ENCODE assay signal across 8 cellular contexts in genomic region chr19:4455742-4456565, GRCh38. TPM values are rescaled to one million over a fixed set of nuclear protein-coding genes. Genes with fewer than 3 reads are reported as not detected.
DNase-seq lines count a peak whose midpoint lies in the region; ATAC-seq and TF ChIP-seq lines count a peak whose summit lies in the region.

No MANE protein-coding gene starts in this region.

- peak; percentile 45 to 62 for TF ChIP-seq POLR2A in gastrocnemius medialis (IDR thresholded peaks at IDR 0.05)

- no peaks in the 10 kb centered on the region for H3K9me3 Mint-ChIP-seq in activated naive CD8-positive, alpha-beta T cell (ENCODE audit: low read depth)

- in situ Hi-C loops in gastrocnemius medialis (cut with MboI; ENCODE audit: low sequenced_read_pairs in 4 of 4), result no loop called here
- in situ Hi-C loops in GM13976 (cut with MboI; ENCODE audit: low sequenced_read_pairs, unreplicated experiment), result no loop called here

- H3K27me3 Mint-ChIP-seq in activated naive CD8-positive, alpha-beta T cell, result no peaks in the 10 kb centered on the region

- H3K4me1 Mint-ChIP-seq in activated naive CD8-positive, alpha-beta T cell (ENCODE audit: low read depth), result peaks cover 18% of the 10 kb centered on the region

- H3K27me3 ChIP-seq in MG63 (no peaks in the 10 kb centered on the region), left ventricle myocardium inferior (ENCODE audit: low read depth) (no peaks in the 10 kb centered on the region), gastrocnemius medialis (no peaks in the 10 kb centered on the region)

- peaks cover 43% of the 10 kb centered on the region for H3K4me1 ChIP-seq in left ventricle myocardium inferior
- H3K4me1 ChIP-seq in gastrocnemius medialis, result peaks cover 24 to 29% of the 10 kb centered on the region in 2 donors

- H3K4me3 Mint-ChIP-seq in activated naive CD8-positive, alpha-beta T cell, result peak overlapping the region; percentile 87

- H3K9me3 ChIP-seq in MG63 (no peaks in the 10 kb centered on the region), left ventricle myocardium inferior (replicated peaks) (no peaks in the 10 kb centered on the region), gastrocnemius medialis (no peaks in the 10 kb centered on the region)

- H3K4me3 ChIP-seq in MG63 (peak overlapping the region; percentile 55), left ventricle myocardium inferior (peak overlapping the region; percentile 80), gastrocnemius medialis (peak overlapping the region; percentile 56 to 90 (median 68))

- intact Hi-C loops in left ventricle myocardium inferior (cut with micrococcal nuclease), result no loop called here
- intact Hi-C loops in gastrocnemius medialis (cut with DNase I; ENCODE audit: low total_unique reads), result loop anchor here (2.0 to 10.0 kb wide), 4 partner anchors 53 to 209 kb away; partner anchors contain the start of genes CHAF1A, MPND, PLIN5 and YJU2

- peak overlapping the region; percentile 62 for H3K27ac Mint-ChIP-seq in activated naive CD8-positive, alpha-beta T cell

- H3K27ac ChIP-seq in left ventricle myocardium inferior (replicated peaks) (peak overlapping the region; percentile 93), gastrocnemius medialis (peak overlapping the region; percentile 90 to 99 (median 95))

- H3K36me3 ChIP-seq in MG63, result no peaks in the 10 kb centered on the region
- H3K36me3 ChIP-seq in left ventricle myocardium inferior, result peaks cover 34% of the 10 kb centered on the region
- peaks cover 0 to 31% of the 10 kb centered on the region in 2 donors for H3K36me3 ChIP-seq in gastrocnemius medialis

- DNase-seq in DMS 273 (lab: John Stamatoyannopoulos, UW; ENCODE audit: unreplicated experiment) (peak; percentile 95), MG63 (peak; percentile 27), left ventricle myocardium inferior (peak; percentile 78), gastrocnemius medialis (peak; percentile 83 to 90), GM13976 (ENCODE audit: low spot score) (no peak)
- no peak for DNase-seq in stimulated activated CD4-positive, alpha-beta T cell treated with anti-CD3 and anti-CD28 coated beads, Interleukin-2, amount 100 ng/mL, for 24 hours

- ATAC-seq in gastrocnemius medialis (peak; percentile 63 to 68), GM21717 (IDR thresholded peaks at IDR 0.05; ENCODE audit: unreplicated experiment) (no peak)

- no peaks in the 10 kb centered on the region for H3K36me3 Mint-ChIP-seq in activated naive CD8-positive, alpha-beta T cell

- TF ChIP-seq CTCF in left ventricle myocardium inferior (IDR thresholded peaks at IDR 0.05; ENCODE audit: borderline replicate concordance), result no peak
- TF ChIP-seq CTCF in gastrocnemius medialis (IDR thresholded peaks at IDR 0.05 in 4 of 5, conservative IDR thresholded peaks at IDR 0.05 in 1 of 5), result no peak
- no peak for TF ChIP-seq CTCF in GM13976 (IDR thresholded peaks at IDR 0.05; ENCODE audit: borderline replicate concordance, control extremely low read depth, extremely low read depth, insufficient read depth, missing control alignments)

RNA-seq across cellular contexts. Expression of gene UBXN6, which starts 1.6 kb away (rescaled TPM):
- 58.0 and 107 TPM in 2 replicates for total RNA-seq in MG63 (2014; rRNA removed; shearing (Covaris generic); ENCODE audit: low replicate concordance)
- total RNA-seq in left ventricle myocardium inferior (113 TPM), gastrocnemius medialis (100 to 1,000 TPM in 3 of 4 donors, 10 to 100 TPM in 1; 93.8 to 230 (median 114) TPM)

RNA-seq across cellular contexts. Expression of gene HDGFL2, which starts 16.1 kb away (rescaled TPM):
- total RNA-seq in MG63 (2014; rRNA removed; shearing (Covaris generic); ENCODE audit: low replicate concordance), result 19.5 and 29.8 TPM in 2 replicates
- total RNA-seq in left ventricle myocardium inferior (22.8 TPM), gastrocnemius medialis (10 to 100 TPM; 46.5 to 83.2 (median 56.1) TPM)

RNA-seq across cellular contexts. Expression of gene CHAF1A, which starts 53.5 kb away (rescaled TPM):
- 24.1 and 24.7 TPM in 2 replicates for total RNA-seq in MG63 (2014; rRNA removed; shearing (Covaris generic); ENCODE audit: low replicate concordance)
- 5.1 TPM for total RNA-seq in left ventricle myocardium inferior
- total RNA-seq in gastrocnemius medialis, result 10 to 100 TPM in 2 of 4 donors, 1 to 10 TPM in 2; 7.3 to 15.8 (median 9.7) TPM

RNA-seq across cellular contexts. Expression of gene SH3GL1, which starts 55.6 kb away (rescaled TPM):
- total RNA-seq in MG63 (2014; rRNA removed; shearing (Covaris generic); ENCODE audit: low replicate concordance), result 50.5 and 76.0 TPM in 2 replicates
- total RNA-seq in left ventricle myocardium inferior, result 18.6 TPM
- total RNA-seq in gastrocnemius medialis, result 10 to 100 TPM; 11.6 to 19.4 (median 15.8) TPM

Comparison
In these comparisons a context has a peak if more than half of its experiments do, and no peak if none do; other contexts are left out.
1. DNase-seq: peak in DMS 273 (single experiment), MG63 (single experiment), left ventricle myocardium inferior (single experiment) and gastrocnemius medialis (2 of 2); none in GM13976 (single experiment) and stimulated activated CD4-positive, alpha-beta T cell treated with anti-CD3 and anti-CD28 coated beads, Interleukin-2, amount 100 ng/mL, for 24 hours (0 of 2).
2. Peak in every context shown above with its lines, with median percentiles within 50 percentile points of each other: H3K4me3 ChIP-seq.